Comparison of ENCODE assay signal across 1 cellular context in genomic region chr14:31229638-31230229, GRCh38.
A peak's percentile ranks its signal among the peaks of the same experiment; 100 is the strongest.
TF ChIP-seq lines count a peak whose summit lies in the region.

No MANE protein-coding gene starts in this region.

TF ChIP-seq in HepG2, 621 proteins besides CTCF, POLR2A, EP300 and RAD21 (continued from another document and continues in another):
- TF ChIP-seq SKIL (CRISPR knock-in tag; IDR thresholded peaks at IDR 0.05; ENCODE audit: borderline replicate concordance) (peak; percentile 100), RELA (CRISPR knock-in tag; IDR thresholded peaks at IDR 0.05) (peak; percentile 98), ZNF329 (CRISPR knock-in tag; IDR thresholded peaks at IDR 0.05; ENCODE audit: low read depth) (peak; percentile 92; the same call in 1 of the 2 replicates), KDM6A (CRISPR knock-in tag; IDR thresholded peaks at IDR 0.05; ENCODE audit: low read depth) (peak; percentile 100), ZNF280B (CRISPR knock-in tag; IDR thresholded peaks at IDR 0.05; ENCODE audit: borderline replicate concordance) (no peak), HMGXB4 (CRISPR knock-in tag; IDR thresholded peaks at IDR 0.05; ENCODE audit: borderline replicate concordance in 1 of 2, low read depth in 1 of 2) (peak; percentile 92 to 99), ZSCAN29 (CRISPR knock-in tag; conservative IDR thresholded peaks at IDR 0.05) (peak; percentile 99), ZNF552 (CRISPR knock-in tag; IDR thresholded peaks at IDR 0.05; ENCODE audit: borderline replicate concordance) (0 out of 2 replicates have a peak, but pooled peaks have one; percentile 95), SRF (IDR thresholded peaks at IDR 0.05; ENCODE audit: low read depth, low read length) (no peak), ERF (CRISPR knock-in tag; IDR thresholded peaks at IDR 0.05) (peak; percentile 100), ATF6 (CRISPR knock-in tag; conservative IDR thresholded peaks at IDR 0.05) (peak; percentile 96; the same call in 1 of the 2 replicates), HOMEZ (CRISPR knock-in tag; IDR thresholded peaks at IDR 0.05; ENCODE audit: low read depth) (peak; percentile 100), FIP1L1 (IDR thresholded peaks at IDR 0.05; ENCODE audit: borderline replicate concordance, insufficient read depth, low read depth, low read length) (0 out of 2 replicates have a peak, but pooled peaks have one; percentile 95), ZNF605 (CRISPR knock-in tag; IDR thresholded peaks at IDR 0.05) (peak; percentile 100), DBP (CRISPR knock-in tag; IDR thresholded peaks at IDR 0.05; ENCODE audit: not compliant biosample characterization) (peak; percentile 99), ASH2L (IDR thresholded peaks at IDR 0.05; ENCODE audit: insufficient read length, low read depth, low read length) (peak; percentile 99), PHF5A (CRISPR knock-in tag; IDR thresholded peaks at IDR 0.05; ENCODE audit: low read depth, unreplicated experiment) (peak; percentile 100), ZNF597 (CRISPR knock-in tag; IDR thresholded peaks at IDR 0.05) (no peak), ONECUT2 (CRISPR knock-in tag; IDR thresholded peaks at IDR 0.05) (peak; percentile 93), WIZ (CRISPR knock-in tag; IDR thresholded peaks at IDR 0.05) (peak; percentile 99), ZNF205 (CRISPR knock-in tag; IDR thresholded peaks at IDR 0.05) (peak; percentile 99), ZNF572 (CRISPR knock-in tag; IDR thresholded peaks at IDR 0.05) (no peak), HINFP (CRISPR knock-in tag; IDR thresholded peaks at IDR 0.05; ENCODE audit: low read depth) (peak; percentile 99), ZNF839 (CRISPR knock-in tag; IDR thresholded peaks at IDR 0.05; ENCODE audit: borderline replicate concordance) (no peak; the same call in 1 of the 2 replicates), ZNF879 (CRISPR knock-in tag; IDR thresholded peaks at IDR 0.05) (peak; percentile 80; the same call in 1 of the 2 replicates), SP4 (CRISPR knock-in tag; IDR thresholded peaks at IDR 0.05) (peak; percentile 91), ZBTB10 (CRISPR knock-in tag; IDR thresholded peaks at IDR 0.05; ENCODE audit: borderline replicate concordance) (peak; percentile 82; the same call in 1 of the 2 replicates), SMARCE1 (IDR thresholded peaks at IDR 0.05; ENCODE audit: borderline replicate concordance) (no peak), ZMAT3 (CRISPR knock-in tag; conservative IDR thresholded peaks at IDR 0.05) (peak; percentile 100), ZNF737 (CRISPR knock-in tag; IDR thresholded peaks at IDR 0.05; ENCODE audit: borderline replicate concordance) (no peak), ZSCAN31 (CRISPR knock-in tag; IDR thresholded peaks at IDR 0.05; ENCODE audit: low read depth) (peak; percentile 100), TFDP1 (CRISPR knock-in tag; IDR thresholded peaks at IDR 0.05; ENCODE audit: borderline replicate concordance) (peak; percentile 88; the same call in 1 of the 2 replicates), ZC3H13 (CRISPR knock-in tag; IDR thresholded peaks at IDR 0.05) (peak; percentile 100), ZFAT (CRISPR knock-in tag; conservative IDR thresholded peaks at IDR 0.05) (no peak), ZNF337 (CRISPR knock-in tag; IDR thresholded peaks at IDR 0.05; ENCODE audit: borderline replicate concordance, low read depth) (peak; percentile 100), NFE2L2 (IDR thresholded peaks at IDR 0.05; ENCODE audit: low read length) (peak; percentile 65), ZMYM3 (CRISPR knock-in tag; IDR thresholded peaks at IDR 0.05) (peak; percentile 100), ZNF720 (CRISPR knock-in tag; IDR thresholded peaks at IDR 0.05) (peak; percentile 77; the same call in 1 of the 2 replicates), ZSCAN12 (CRISPR knock-in tag; IDR thresholded peaks at IDR 0.05) (peak; percentile 29; the same call in 1 of the 2 replicates), ZNF10 (CRISPR knock-in tag; IDR thresholded peaks at IDR 0.05; ENCODE audit: borderline replicate concordance, low read depth) (no peak), ZNF703 (CRISPR knock-in tag; IDR thresholded peaks at IDR 0.05; ENCODE audit: borderline replicate concordance) (peak; percentile 98; the same call in 1 of the 2 replicates), DPF2 (CRISPR knock-in tag; IDR thresholded peaks at IDR 0.05; ENCODE audit: borderline replicate concordance, low read depth) (peak; percentile 100), SMAD1 (CRISPR knock-in tag; IDR thresholded peaks at IDR 0.05; ENCODE audit: borderline replicate concordance, low read depth) (peak; percentile 97; the same call in 1 of the 2 replicates), YEATS4 (CRISPR knock-in tag; IDR thresholded peaks at IDR 0.05; ENCODE audit: borderline replicate concordance) (peak; percentile 99), NKX3-1 (CRISPR knock-in tag; IDR thresholded peaks at IDR 0.05) (peak; percentile 99), BRCA1 (CRISPR knock-in tag; IDR thresholded peaks at IDR 0.05) (peak; percentile 99), IRF9 (CRISPR knock-in tag; IDR thresholded peaks at IDR 0.05; ENCODE audit: borderline replicate concordance) (peak; percentile 98)
